In the genomic region with DNA sequence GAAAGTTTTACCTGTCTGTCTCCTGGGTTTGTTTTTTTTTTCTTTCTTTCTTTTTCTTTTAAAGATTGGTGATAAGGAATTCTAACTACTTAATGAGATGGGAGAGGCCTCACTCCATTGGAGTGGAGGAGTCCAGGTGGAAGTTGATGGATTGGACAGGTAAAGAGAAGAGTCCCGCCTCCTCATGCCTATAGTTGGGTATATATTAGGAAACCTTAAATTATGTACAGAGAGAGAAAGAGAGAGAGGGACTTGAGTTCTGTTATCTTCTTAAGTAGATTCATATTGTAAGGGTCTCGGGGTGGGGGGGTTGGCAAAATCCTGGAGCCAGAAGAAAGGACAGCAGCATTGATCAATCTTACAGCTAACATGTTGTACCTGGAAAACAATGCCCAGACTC, we compare ENCODE assay signal across 23 cellular contexts.
"Had no signal": no experiment of that assay in that cellular context is flagged by ENCODE, and none has a peak within 500 bp of the region (broad histone marks: within the 10 kb centered on the region; RNA-seq: fewer than 3 reads in every experiment).

No MANE protein-coding gene starts in this region.

- ATAC-seq: activated CD8-positive, alpha-beta memory T cell treated with anti-CD3 and anti-CD28 coated beads, Interleukin-2, amount 10 ng/mL, durations not matched to agents 7 days and 5 days; effector memory CD8-positive, alpha-beta T cell; heart right ventricle; natural killer cell; pancreas had no signal

- H3K4me3 ChIP-seq: heart right ventricle, pancreas, sigmoid colon, transverse colon had no signal

- H3K36me3 ChIP-seq: heart right ventricle, neutrophil, pancreas, sigmoid colon, transverse colon had no signal

- H3K9me3 ChIP-seq: heart right ventricle, neutrophil, pancreas, sigmoid colon, transverse colon had no signal

- H3K27me3 ChIP-seq: heart right ventricle, neutrophil, pancreas, sigmoid colon, transverse colon had no signal

- H3K4me1 Mint-ChIP-seq: immature natural killer cell, natural killer cell had no signal

- H3K27ac ChIP-seq: heart right ventricle, neutrophil, pancreas, sigmoid colon, transverse colon had no signal

- H3K9me3 Mint-ChIP-seq: activated CD4-positive, alpha-beta memory T cell treated with anti-CD3 and anti-CD28 coated beads, Interleukin-2, amount 10 ng/mL, durations not matched to agents 7 days and 5 days; activated T-helper 2 cell treated with anti-CD3 and anti-CD28 coated beads, Interferon-gamma antibody, Interleukin-2, Interleukin-4, amounts not matched to agents 10 μg/mL and 5 μg/mL and 100 μg/mL, durations not matched to agents 14 hours and 24 hours and 36 hours; effector memory CD8-positive, alpha-beta T cell had no signal

- H3K27me3 Mint-ChIP-seq: activated CD4-positive, alpha-beta memory T cell treated with anti-CD3 and anti-CD28 coated beads, Interleukin-2, amount 10 ng/mL, durations not matched to agents 7 days and 5 days; activated CD8-positive, alpha-beta memory T cell treated with anti-CD3 and anti-CD28 coated beads, Interleukin-2, amount 10 ng/mL, durations not matched to agents 7 days and 5 days; activated naive CD8-positive, alpha-beta T cell treated with anti-CD3 and anti-CD28 coated beads, Interleukin-2, amount 10 ng/mL, durations not matched to agents 7 days and 5 days had no signal

- DNase-seq: activated CD4-positive, alpha-beta memory T cell treated with anti-CD3 and anti-CD28 coated beads, Interleukin-2, amount 10 ng/mL, durations not matched to agents 7 days and 5 days; activated CD4-positive, alpha-beta T cell treated with anti-CD3 and anti-CD28 coated beads for 48 hours; activated CD4-positive, CD25-positive, alpha-beta regulatory T cell; activated CD8-positive, alpha-beta memory T cell treated with anti-CD3 and anti-CD28 coated beads, Interleukin-2, amount 10 ng/mL, durations not matched to agents 7 days and 5 days; activated naive CD4-positive, alpha-beta T cell treated with Interleukin-2 at 50 U/mL for 16 hours; activated naive CD8-positive, alpha-beta T cell treated with anti-CD3 and anti-CD28 coated beads, Interleukin-2, amount 10 ng/mL, durations not matched to agents 7 days and 5 days; amygdala; caudate nucleus; effector memory CD8-positive, alpha-beta T cell; erythroblast; heart right ventricle; immature natural killer cell; mesenchymal stem cell; natural killer cell; pancreas; sigmoid colon; stimulated activated naive CD4-positive, alpha-beta T cell treated with Interleukin-2 at 50 U/mL for 16 hours; substantia nigra; T-helper 1 cell; T-helper 9 cell; transverse colon had no signal

- H3K27ac Mint-ChIP-seq: activated CD4-positive, alpha-beta memory T cell treated with anti-CD3 and anti-CD28 coated beads, Interleukin-2, amount 10 ng/mL, durations not matched to agents 7 days and 5 days; activated CD8-positive, alpha-beta memory T cell treated with anti-CD3 and anti-CD28 coated beads, Interleukin-2, amount 10 ng/mL, durations not matched to agents 7 days and 5 days; activated naive CD8-positive, alpha-beta T cell treated with anti-CD3 and anti-CD28 coated beads, Interleukin-2, amount 10 ng/mL, durations not matched to agents 7 days and 5 days; activated T-helper 2 cell treated with anti-CD3 and anti-CD28 coated beads, Interferon-gamma antibody, Interleukin-2, Interleukin-4, amounts not matched to agents 10 μg/mL and 5 μg/mL and 100 μg/mL, durations not matched to agents 14 hours and 24 hours and 36 hours; effector memory CD8-positive, alpha-beta T cell; immature natural killer cell; natural killer cell had no signal

- H3K4me3 Mint-ChIP-seq: activated CD4-positive, alpha-beta memory T cell treated with anti-CD3 and anti-CD28 coated beads, Interleukin-2, amount 10 ng/mL, durations not matched to agents 7 days and 5 days; activated CD8-positive, alpha-beta memory T cell treated with anti-CD3 and anti-CD28 coated beads, Interleukin-2, amount 10 ng/mL, durations not matched to agents 7 days and 5 days; activated naive CD8-positive, alpha-beta T cell treated with anti-CD3 and anti-CD28 coated beads, Interleukin-2, amount 10 ng/mL, durations not matched to agents 7 days and 5 days; effector memory CD8-positive, alpha-beta T cell; immature natural killer cell; natural killer cell had no signal

- FAIRE-seq: pancreas had no signal

- H3K36me3 Mint-ChIP-seq: activated CD8-positive, alpha-beta memory T cell treated with anti-CD3 and anti-CD28 coated beads, Interleukin-2, amount 10 ng/mL, durations not matched to agents 7 days and 5 days; activated naive CD8-positive, alpha-beta T cell treated with anti-CD3 and anti-CD28 coated beads, Interleukin-2, amount 10 ng/mL, durations not matched to agents 7 days and 5 days; immature natural killer cell; natural killer cell had no signal

- H3K4me1 ChIP-seq: sigmoid colon had no signal
